In the genomic region with DNA sequence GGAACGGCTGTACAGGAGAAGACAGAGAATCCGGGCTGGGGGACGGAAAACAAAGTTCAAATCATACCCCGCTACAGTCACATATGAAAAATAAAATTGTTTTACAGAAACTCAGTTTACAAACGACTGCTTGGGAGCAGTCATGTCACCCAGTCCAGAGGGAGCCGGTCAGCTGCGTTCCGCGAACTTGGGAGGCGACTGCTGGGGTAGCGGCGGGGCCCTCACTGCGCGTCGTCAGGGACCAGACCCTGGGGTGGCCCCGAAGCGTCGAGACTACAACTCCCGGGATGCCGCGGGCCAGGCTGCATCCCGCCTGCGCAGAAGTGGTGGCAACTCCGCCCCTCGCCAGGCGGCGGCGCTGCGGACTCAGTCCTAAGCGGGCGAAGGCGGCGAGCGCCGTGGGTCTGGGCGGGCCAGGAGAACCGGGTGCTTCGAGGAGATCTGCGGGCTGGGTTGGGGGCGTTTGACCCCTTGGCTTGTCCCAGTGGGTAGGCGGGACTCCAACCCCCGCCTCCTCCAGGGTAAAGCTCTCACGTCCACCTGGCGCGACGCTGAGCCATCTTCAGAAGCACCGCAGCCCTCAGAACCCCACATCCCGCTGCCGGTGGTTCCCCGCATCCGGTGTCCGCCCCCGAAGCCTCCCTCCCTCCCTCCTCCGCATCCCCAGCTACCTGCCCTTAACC, we compare ENCODE assay signal across 9 cellular contexts. TPM values are rescaled to one million over a fixed set of nuclear protein-coding genes. Genes with fewer than 3 reads are reported as not detected.
DNase-seq lines count a peak whose midpoint lies in the region; ATAC-seq and TF ChIP-seq lines count a peak whose summit lies in the region.
"Had no signal": no experiment of that assay in that cellular context is flagged by ENCODE, and none has a peak within 500 bp of the region (broad histone marks: within the 10 kb centered on the region; RNA-seq: fewer than 3 reads in every experiment).

No MANE protein-coding gene starts in this region.

- CTCF ChIA-PET in CD4-positive, alpha-beta T cell (lab: Charles Lee): interaction anchor here (0.7 to 7.8 kb wide), 17 partner anchors 8 to 182 kb away, joined by 3 to 94 read pairs (median 7); a partner anchor contains a TSS

- peak overlapping the region; percentile 94 for H3K27ac Mint-ChIP-seq in CD4-positive, alpha-beta T cell

- POLR2A ChIA-PET in CD4-positive, alpha-beta T cell (lab: Charles Lee): interaction anchor here (0.5 to 6.3 kb wide), 27 partner anchors 8 to 1843 kb away, joined by 3 to 175 read pairs (median 9); a partner anchor contains a TSS

- peak overlapping the region; percentile 11 for H3K4me3 ChIP-seq in lower leg skin (ENCODE audit: low read depth, poor library complexity, severe bottlenecking)

- peak; percentile 96 for TF ChIP-seq CTCF in CD4-positive, alpha-beta T cell (IDR thresholded peaks at IDR 0.05)
- peak in 1 of 3 donors; percentile 93 for TF ChIP-seq CTCF in lower leg skin (IDR thresholded peaks at IDR 0.05)

- intact Hi-C loops in CD4-positive, alpha-beta T cell (cut with DNase I, micrococcal nuclease): loop anchor here (1.0 to 5.0 kb wide), 10 partner anchors 11 to 168 kb away; a partner anchor contains a TSS
- intact Hi-C loops in lower leg skin (cut with DNase I; ENCODE audit: low total_unique reads): loop anchor here (1.0 kb wide), 1 partner anchor 34 kb away; no protein-coding TSS in a partner anchor

- peak in 1 of 2 donors; percentile 69 for TF ChIP-seq POLR2A in lower leg skin (IDR thresholded peaks at IDR 0.05)

- peak; percentile 83 for ATAC-seq in CD4-positive, alpha-beta T cell (ENCODE audit: poor library complexity)
- ATAC-seq in GM19395 (IDR thresholded peaks at IDR 0.05; ENCODE audit: unreplicated experiment) (peak; percentile 81), HG03521 (IDR thresholded peaks at IDR 0.05; ENCODE audit: unreplicated experiment) (peak; percentile 83)

- WGBS in lower leg skin, 2 donors: 0% methylated on average over 31 to 51 of the region's 54 CpGs

- H3K4me1 Mint-ChIP-seq in CD4-positive, alpha-beta T cell (ENCODE audit: low read depth): peaks cover 73% of the 10 kb centered on the region

- H3K27me3 ChIP-seq in CD4-positive, alpha-beta T cell (ENCODE audit: control insufficient read depth, insufficient read depth, low read length): no peaks in the 10 kb centered on the region

- peak; percentile 83 to 92 (median 86) for DNase-seq in CD4-positive, alpha-beta T cell
- DNase-seq in NCI-H69 (lab: John Stamatoyannopoulos, UW): peak; percentile 94
- DNase-seq in activated CD4-positive, alpha-beta T cell treated with anti-CD3 and anti-CD28 coated beads, Interleukin-2, amount 50 U/mL, for 24 hours (ENCODE audit: low read depth in 1 of 2, low spot score in 1 of 2): peak; percentile 84 to 87
- DNase-seq in dermis blood vessel endothelial cell: peak; percentile 91
- DNase-seq in lower leg skin (ENCODE audit: low spot score in 2 of 2): peak; percentile 94 to 99
- DNase-seq in stimulated activated CD4-positive, alpha-beta T cell treated with anti-CD3 and anti-CD28 coated beads, Interleukin-4, amount 100 ng/mL, for 4 hours: peak; percentile 87 to 91

- H3K4me3 Mint-ChIP-seq in CD4-positive, alpha-beta T cell: peak overlapping the region; percentile 94

- H3K27me3 Mint-ChIP-seq in CD4-positive, alpha-beta T cell: no peaks in the 10 kb centered on the region

- H3K9me3 ChIP-seq in CD4-positive, alpha-beta T cell (ENCODE audit: control insufficient read depth, low read length): no peaks in the 10 kb centered on the region

- H3K27ac ChIP-seq in CD4-positive, alpha-beta T cell (ENCODE audit: low read depth, low read length): peak overlapping the region; percentile 82

- H3K36me3 Mint-ChIP-seq in CD4-positive, alpha-beta T cell (ENCODE audit: low read depth): peaks cover 32% of the 10 kb centered on the region

- H3K9me3 Mint-ChIP-seq in CD4-positive, alpha-beta T cell: no peaks in the 10 kb centered on the region

RNA-seq across cellular contexts. Expression of a gene that starts 4.0 kb away (rescaled TPM):
- total RNA-seq in CD4-positive, alpha-beta T cell: 10 to 100 TPM; 18.4 to 19.2 TPM
- total RNA-seq in dermis blood vessel endothelial cell: not detected in 2 replicates
- total RNA-seq in lower leg skin: not detected

RNA-seq across cellular contexts. Expression of a gene that starts 11.1 kb away (rescaled TPM):
- total RNA-seq in CD4-positive, alpha-beta T cell: over 10,000 TPM; 14,857 to 24,615 TPM
- total RNA-seq in dermis blood vessel endothelial cell (9,128 and 10,291 TPM in 2 replicates), lower leg skin (over 10,000 TPM in 1 of 4 donors, 1,000 to 10,000 TPM in 3; 1,358 to 15,269 (median 4,926) TPM)

RNA-seq across cellular contexts. Expression of a gene that starts 11.4 kb away (rescaled TPM):
- 10 to 100 TPM; 10.2 TPM for total RNA-seq in CD4-positive, alpha-beta T cell
- total RNA-seq in dermis blood vessel endothelial cell (8.5 and 12.4 TPM in 2 replicates), lower leg skin (10 to 100 TPM; 15.1 to 30.5 (median 21.2) TPM)

RNA-seq across cellular contexts. Expression of a gene that starts 18.3 kb away (rescaled TPM):
- under 1 TPM; 0.08 to 0.17 TPM for total RNA-seq in CD4-positive, alpha-beta T cell
- total RNA-seq in dermis blood vessel endothelial cell: 0.34 and 3.1 TPM in 2 replicates
- total RNA-seq in lower leg skin: 1 to 10 TPM in 2 of 4 donors, under 1 TPM in 2; 0.32 to 7.6 (median 0.86) TPM

RNA-seq across cellular contexts. Expression of a gene that starts 27.0 kb away (rescaled TPM):
- total RNA-seq in CD4-positive, alpha-beta T cell: not detected
- total RNA-seq in dermis blood vessel endothelial cell (not detected in 2 replicates), lower leg skin (10 to 100 TPM in 1 of 4 donors, 1 to 10 TPM in 2, under 1 TPM in 1; 0.25 to 22.2 (median 4.2) TPM)
- total RNA-seq: subcutaneous adipose tissue had no signal

Comparison
In these comparisons a context has a peak if more than half of its experiments do, and no peak if none do; other contexts are left out.
1. Peak in every context shown above with its lines: DNase-seq, ATAC-seq, H3K4me3 ChIP-seq and H3K27ac ChIP-seq.
2. RNA of a gene that starts 4.0 kb away (total RNA-seq): 18.4 to 19.2 TPM in CD4-positive, alpha-beta T cell; not detected in lower leg skin and not detected in dermis blood vessel endothelial cell; every median in the first group is over 10 times any median in the second.